Comparison of ENCODE assay signal across 1 cellular context in the genomic region with DNA sequence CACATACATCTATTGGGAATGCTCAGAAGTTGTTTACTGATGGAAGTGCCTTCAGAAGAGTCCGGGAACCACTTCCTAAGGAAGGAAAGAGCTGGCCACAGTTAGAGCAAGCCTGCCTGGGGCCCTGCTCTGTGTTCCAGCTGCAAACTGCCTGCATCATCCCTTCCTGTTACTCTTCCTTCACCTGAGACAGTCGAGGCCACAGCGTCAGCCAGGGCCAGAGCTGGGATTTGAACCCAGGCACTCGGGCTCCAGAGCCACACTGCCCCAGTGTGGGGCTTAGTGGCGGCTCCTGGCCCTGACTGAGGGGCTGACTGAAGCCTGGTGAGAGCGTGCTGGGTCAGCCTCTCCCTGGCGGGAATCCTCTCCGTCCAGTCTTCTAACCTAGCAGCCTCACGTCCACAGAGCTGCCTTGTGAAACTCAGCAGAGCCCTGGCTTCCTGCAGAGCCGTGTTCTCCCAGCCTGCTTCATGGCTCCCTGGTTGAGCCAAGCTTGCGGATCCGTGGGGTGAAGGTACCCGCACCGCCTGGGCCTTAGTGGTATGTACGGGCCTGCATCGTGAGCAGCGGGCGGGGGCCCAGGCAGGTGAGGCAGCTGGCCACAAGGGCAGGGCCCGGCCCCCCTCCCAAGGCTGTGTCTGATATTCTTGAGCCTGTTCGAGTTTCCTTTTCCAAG.
TF ChIP-seq lines count a peak whose summit lies in the region.

No MANE protein-coding gene starts in this region.

TF ChIP-seq in endothelial cell of umbilical vein, 7 proteins besides CTCF, POLR2A, EP300 and RAD21:
- TF ChIP-seq, protein P1, sequence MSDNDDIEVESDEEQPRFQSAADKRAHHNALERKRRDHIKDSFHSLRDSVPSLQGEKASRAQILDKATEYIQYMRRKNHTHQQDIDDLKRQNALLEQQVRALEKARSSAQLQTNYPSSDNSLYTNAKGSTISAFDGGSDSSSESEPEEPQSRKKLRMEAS (IDR thresholded peaks at IDR 0.05; ENCODE audit: insufficient read depth, insufficient read length) = no peak
- TF ChIP-seq EZH2 (IDR thresholded peaks at IDR 0.05; ENCODE audit: borderline replicate concordance, low read depth, low read length, severe bottlenecking) = no peak
- no peak for TF ChIP-seq GATA2 (IDR thresholded peaks at IDR 0.05; ENCODE audit: insufficient read depth, insufficient read length, low read depth, low read length)
- no peak for TF ChIP-seq POLR2AphosphoS5 (IDR thresholded peaks at IDR 0.05; ENCODE audit: insufficient read depth, low read depth, low read length)
- TF ChIP-seq JUN (IDR thresholded peaks at IDR 0.05; ENCODE audit: borderline replicate concordance, insufficient read depth, insufficient read length, low read depth) = no peak
- no peak for TF ChIP-seq MYC (IDR thresholded peaks at IDR 0.05; ENCODE audit: low read depth, low read length)
- TF ChIP-seq FOS (IDR thresholded peaks at IDR 0.05; ENCODE audit: borderline replicate concordance, insufficient read depth, low read length) = no peak
